8 cellular contexts compared by ENCODE assay signal in genomic region chr1:218351617-218352438, GRCh38. TPM values are rescaled to one million over a fixed set of nuclear protein-coding genes. Genes with fewer than 3 reads are reported as not detected.
A peak's percentile ranks its signal among the peaks of the same experiment; 100 is the strongest.
DNase-seq lines count a peak whose midpoint lies in the region; ATAC-seq, FAIRE-seq and TF ChIP-seq lines count a peak whose summit lies in the region.

No MANE protein-coding gene starts in this region.

- H3K4me3 ChIP-seq in RWPE2 (ENCODE audit: severe bottlenecking): no peak overlapping the region
- H3K4me3 ChIP-seq in choroid plexus epithelial cell (ENCODE audit: low read depth, low read length): peak overlapping the region; percentile 82
- H3K4me3 ChIP-seq in naive thymus-derived CD4-positive, alpha-beta T cell (ENCODE audit: low read length): peak overlapping the region; percentile 32

- FAIRE-seq in D721Med (lab: Jason Lieb, UNC): no peak

- H3K27me3 Mint-ChIP-seq in naive thymus-derived CD4-positive, alpha-beta T cell: peaks cover 8 to 34% (median 24%) of the 10 kb centered on the region in 5 donors

- CTCF ChIA-PET in naive thymus-derived CD4-positive, alpha-beta T cell (lab: Charles Lee): no interaction called here

- TF ChIP-seq CTCF in RWPE2 (IDR thresholded peaks at IDR 0.05; ENCODE audit: poor library complexity, severe bottlenecking): peak; percentile 13
- TF ChIP-seq CTCF in choroid plexus epithelial cell (conservative IDR thresholded peaks at IDR 0.05; ENCODE audit: low read depth, low read length): peak; percentile 71
- TF ChIP-seq CTCF in D721Med (IDR thresholded peaks at IDR 0.05; ENCODE audit: insufficient read depth, missing control alignments): no peak

- H3K36me3 ChIP-seq in RWPE2 (ENCODE audit: low read depth): no peaks in the 10 kb centered on the region
- H3K36me3 ChIP-seq in naive thymus-derived CD4-positive, alpha-beta T cell (ENCODE audit: control insufficient read depth in 2 of 3, insufficient read depth in 3 of 3, low read length in 3 of 3): no peaks in the 10 kb centered on the region

- H3K4me1 Mint-ChIP-seq in naive thymus-derived CD4-positive, alpha-beta T cell: peaks cover 11 to 31% (median 27%) of the 10 kb centered on the region in 7 donors

- DNase-seq in activated naive CD4-positive, alpha-beta T cell treated with Interleukin-2 at 50 U/mL for 16 hours: peak; percentile 29
- no peak for DNase-seq in activated naive CD4-positive, alpha-beta T cell (lab: John Stamatoyannopoulos, UW)
- DNase-seq in RWPE2 (ENCODE audit: low spot score) (no peak), choroid plexus epithelial cell (ENCODE audit: low read depth) (peak; percentile 83), RKO (ENCODE audit: low spot score) (no peak), D721Med (ENCODE audit: insufficient read length, low spot score) (no peak)
- DNase-seq in naive thymus-derived CD4-positive, alpha-beta T cell: peak in 6 of 9 donors; percentile 16 to 33 (median 20)

- H3K36me3 Mint-ChIP-seq in naive thymus-derived CD4-positive, alpha-beta T cell: no peaks in the 10 kb centered on the region

- no peaks in the 10 kb centered on the region for H3K27me3 ChIP-seq in RWPE2 (ENCODE audit: insufficient read depth, poor library complexity, severe bottlenecking)
- no peaks in the 10 kb centered on the region for H3K27me3 ChIP-seq in naive thymus-derived CD4-positive, alpha-beta T cell (ENCODE audit: control insufficient read depth in 2 of 2, insufficient read depth in 2 of 2, low read length in 2 of 2)

- H3K27ac ChIP-seq in RWPE2 (ENCODE audit: poor library complexity, severe bottlenecking): peak overlapping the region; percentile 26
- no peak overlapping the region for H3K27ac ChIP-seq in naive thymus-derived CD4-positive, alpha-beta T cell (ENCODE audit: low read depth, low read length)

- peak overlapping the region; percentile 21 to 86 (median 70) for H3K4me3 Mint-ChIP-seq in naive thymus-derived CD4-positive, alpha-beta T cell

- H3K4me1 ChIP-seq in RWPE2 (ENCODE audit: insufficient read depth, poor library complexity, severe bottlenecking): peaks cover 4% of the 10 kb centered on the region
- peaks cover 0 to 4% of the 10 kb centered on the region in 2 donors for H3K4me1 ChIP-seq in naive thymus-derived CD4-positive, alpha-beta T cell (ENCODE audit: control insufficient read depth in 2 of 2, insufficient read depth in 2 of 2, low read length in 2 of 2)

- peak overlapping the region in 4 of 9 donors; percentile 7 to 54 (median 18) for H3K27ac Mint-ChIP-seq in naive thymus-derived CD4-positive, alpha-beta T cell

- intact Hi-C loops in naive thymus-derived CD4-positive, alpha-beta T cell (cut with micrococcal nuclease): loop anchor here in 1 of 2 donors (1.0 to 2.0 kb wide), 3 partner anchors 13 to 25 kb away; no protein-coding TSS in a partner anchor

- peak; percentile 65 for ATAC-seq in HG03039 (IDR thresholded peaks at IDR 0.05; ENCODE audit: unreplicated experiment)
- ATAC-seq in RWPE2 (ENCODE audit: low read depth): no peak
- ATAC-seq in naive thymus-derived CD4-positive, alpha-beta T cell: peak; percentile 81

- H3K9me3 Mint-ChIP-seq in naive thymus-derived CD4-positive, alpha-beta T cell: no peaks in the 10 kb centered on the region

- POLR2A ChIA-PET in naive thymus-derived CD4-positive, alpha-beta T cell (lab: Charles Lee): no interaction called here

- no peaks in the 10 kb centered on the region for H3K9me3 ChIP-seq in RWPE2 (ENCODE audit: severe bottlenecking)
- no peaks in the 10 kb centered on the region for H3K9me3 ChIP-seq in naive thymus-derived CD4-positive, alpha-beta T cell (ENCODE audit: control insufficient read depth in 2 of 3, low read length in 3 of 3)

RNA-seq across cellular contexts. Expression of gene TGFB2, which starts 6.7 kb away (rescaled TPM):
- total RNA-seq in naive thymus-derived CD4-positive, alpha-beta T cell: not detected
- polyA plus RNA-seq in naive thymus-derived CD4-positive, alpha-beta T cell: not detected

Comparison
In these comparisons a context has a peak if more than half of its experiments do, and no peak if none do; other contexts are left out.
1. DNase-seq: peak in activated naive CD4-positive, alpha-beta T cell treated with Interleukin-2 at 50 U/mL for 16 hours (single experiment), choroid plexus epithelial cell (single experiment) and naive thymus-derived CD4-positive, alpha-beta T cell (6 of 9); none in activated naive CD4-positive, alpha-beta T cell (0 of 4), RWPE2 (single experiment), RKO (single experiment) and D721Med (single experiment).